In the genomic region with DNA sequence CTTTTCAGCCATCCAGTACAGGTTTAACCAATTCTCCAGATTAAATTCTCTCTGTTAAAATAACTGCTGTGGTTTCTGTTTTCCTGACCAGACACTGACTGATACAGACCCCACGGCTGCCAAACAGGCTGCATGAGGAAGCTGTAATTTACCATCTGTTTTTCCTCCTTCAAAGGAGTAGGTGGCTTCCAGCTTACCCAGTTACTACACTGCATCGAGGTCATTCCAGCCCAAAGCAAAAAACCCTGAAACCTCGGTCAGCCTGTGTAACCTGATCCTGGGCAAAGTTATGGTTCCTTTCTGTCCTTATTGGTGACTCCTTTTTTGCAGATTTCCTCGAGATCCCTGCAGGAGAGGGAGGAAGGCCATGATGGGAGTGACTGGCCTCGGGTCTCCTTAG, we compare ENCODE assay signal across 1 cellular context.
TF ChIP-seq lines count a peak whose summit lies in the region.

No MANE protein-coding gene starts in this region.

TF ChIP-seq in Ishikawa, 13 proteins besides CTCF, POLR2A, EP300 and RAD21 (continued from another document):
- TF ChIP-seq, protein P1, sequence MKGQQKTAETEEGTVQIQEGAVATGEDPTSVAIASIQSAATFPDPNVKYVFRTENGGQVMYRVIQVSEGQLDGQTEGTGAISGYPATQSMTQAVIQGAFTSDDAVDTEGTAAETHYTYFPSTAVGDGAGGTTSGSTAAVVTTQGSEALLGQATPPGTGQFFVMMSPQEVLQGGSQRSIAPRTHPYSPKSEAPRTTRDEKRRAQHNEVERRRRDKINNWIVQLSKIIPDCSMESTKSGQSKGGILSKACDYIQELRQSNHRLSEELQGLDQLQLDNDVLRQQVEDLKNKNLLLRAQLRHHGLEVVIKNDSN (IDR thresholded peaks at IDR 0.05): no peak
- no peak for TF ChIP-seq TCF12 (IDR thresholded peaks at IDR 0.05; ENCODE audit: low read depth)
